ENCODE assay signal across 1 cellular context in the genomic region with DNA sequence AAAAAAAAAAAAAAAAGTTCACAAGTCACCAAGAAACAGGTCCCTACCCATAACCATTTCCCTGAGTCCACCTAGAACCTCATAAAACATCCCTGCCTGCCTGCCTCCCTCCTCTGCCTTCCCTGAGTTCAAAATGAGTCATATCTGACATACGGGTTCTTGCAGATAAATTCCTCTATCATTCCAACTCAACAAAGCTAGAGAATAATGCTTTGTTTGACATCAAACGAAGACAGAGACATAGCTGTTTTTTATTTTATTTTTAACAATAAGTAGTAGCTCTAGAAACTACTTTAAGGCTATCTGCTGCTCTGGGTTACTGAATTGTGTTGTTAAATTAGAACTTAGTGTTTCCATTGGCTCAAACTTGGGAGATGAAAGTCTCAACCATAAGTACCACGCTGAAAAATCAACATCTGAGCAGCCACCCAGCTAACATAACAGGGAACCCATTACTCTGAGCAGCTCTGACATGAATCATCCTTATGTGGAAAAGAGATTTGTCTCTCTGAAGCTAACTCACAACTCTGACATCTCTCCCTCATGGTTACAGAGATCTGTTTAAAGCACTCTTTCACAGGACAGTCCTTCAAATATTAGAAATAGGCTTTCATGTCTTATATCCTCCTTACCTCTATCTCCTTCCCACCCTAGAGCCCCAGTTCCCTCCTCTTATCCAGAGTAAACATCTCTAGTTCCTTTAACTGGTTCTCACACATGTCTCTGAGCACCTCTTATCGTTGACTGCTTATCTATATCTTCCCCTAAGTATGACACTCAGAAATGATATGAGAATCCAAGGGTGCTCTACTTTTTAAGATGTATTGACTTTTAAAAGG.
TF ChIP-seq lines count a peak whose summit lies in the region.

No MANE protein-coding gene starts in this region.

TF ChIP-seq in K562, 482 proteins besides CTCF, POLR2A, EP300 and RAD21 (continued from another document and continues in another):
- TF ChIP-seq BRF2 (IDR thresholded peaks at IDR 0.05; ENCODE audit: borderline replicate concordance, insufficient read depth, insufficient read length): no peak
- no peak; the same call in 1 of the 2 replicates for TF ChIP-seq SPI1 (IDR thresholded peaks at IDR 0.05; ENCODE audit: borderline replicate concordance, low read depth, low read length)
- peak; percentile 77 for TF ChIP-seq SOX6 (IDR thresholded peaks at IDR 0.05)
- TF ChIP-seq HMGXB4 (CRISPR knock-in tag; IDR thresholded peaks at IDR 0.05): no peak
- TF ChIP-seq, protein P1, sequence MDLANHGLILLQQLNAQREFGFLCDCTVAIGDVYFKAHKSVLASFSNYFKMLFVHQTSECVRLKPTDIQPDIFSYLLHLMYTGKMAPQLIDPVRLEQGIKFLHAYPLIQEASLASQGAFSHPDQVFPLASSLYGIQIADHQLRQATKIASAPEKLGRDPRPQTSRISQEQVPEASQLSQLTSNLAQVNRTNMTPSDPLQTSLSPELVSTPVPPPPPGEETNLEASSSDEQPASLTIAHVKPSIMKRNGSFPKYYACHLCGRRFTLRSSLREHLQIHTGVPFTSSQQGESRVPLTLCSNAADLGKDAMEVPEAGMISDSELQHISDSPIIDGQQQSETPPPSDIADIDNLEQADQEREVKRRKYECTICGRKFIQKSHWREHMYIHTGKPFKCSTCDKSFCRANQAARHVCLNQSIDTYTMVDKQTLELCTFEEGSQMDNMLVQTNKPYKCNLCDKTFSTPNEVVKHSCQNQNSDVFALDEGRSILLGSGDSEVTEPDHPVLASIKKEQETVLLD (IDR thresholded peaks at IDR 0.05): peak; percentile 75; the same call in 1 of the 2 replicates
- no peak for TF ChIP-seq ZBTB17 (CRISPR knock-in tag; IDR thresholded peaks at IDR 0.05)
- no peak for TF ChIP-seq IRF2 (CRISPR knock-in tag; IDR thresholded peaks at IDR 0.05)
- no peak for TF ChIP-seq EHMT2 (IDR thresholded peaks at IDR 0.05)
- peak; percentile 97 for TF ChIP-seq DPF2 (IDR thresholded peaks at IDR 0.05)
- peak; percentile 64 to 66; a peak in 2 of 4 replicates for TF ChIP-seq FOXK2 (conservative IDR thresholded peaks at IDR 0.05 in 1 of 2, IDR thresholded peaks at IDR 0.05 in 1 of 2; ENCODE audit: low read depth in 2 of 2)
- TF ChIP-seq HDAC3 (IDR thresholded peaks at IDR 0.05; ENCODE audit: borderline replicate concordance, partially characterized antibody): peak; percentile 8
- TF ChIP-seq CHD4 (IDR thresholded peaks at IDR 0.05; ENCODE audit: insufficient read depth, insufficient replicate concordance, low read depth, low read length, poor library complexity, severe bottlenecking): no peak
- TF ChIP-seq ILF3 (IDR thresholded peaks at IDR 0.05; ENCODE audit: borderline replicate concordance): no peak
- no peak for TF ChIP-seq RBM39 (optimal IDR thresholded peaks at IDR 0.05; ENCODE audit: low read depth, low read length)
- no peak for TF ChIP-seq ZBTB12 (CRISPR knock-in tag; IDR thresholded peaks at IDR 0.05)
- TF ChIP-seq ESRRB (CRISPR knock-in tag; IDR thresholded peaks at IDR 0.05; ENCODE audit: borderline replicate concordance): no peak
- TF ChIP-seq SAFB (IDR thresholded peaks at IDR 0.05; ENCODE audit: borderline replicate concordance, low read depth, low read length): no peak
- TF ChIP-seq SMARCC2 (IDR thresholded peaks at IDR 0.05; ENCODE audit: low read depth): peak; percentile 94
- TF ChIP-seq KAT2B (IDR thresholded peaks at IDR 0.05; ENCODE audit: low read depth, low read length): no peak
- TF ChIP-seq TSC22D4 (tag; IDR thresholded peaks at IDR 0.05): no peak
- TF ChIP-seq EWSR1 (IDR thresholded peaks at IDR 0.05; ENCODE audit: borderline replicate concordance, low read depth, partially characterized antibody): no peak
- TF ChIP-seq TCF7L2 (IDR thresholded peaks at IDR 0.05; ENCODE audit: low read depth, low read length): no peak
- TF ChIP-seq ZBTB7A (IDR thresholded peaks at IDR 0.05; ENCODE audit: borderline replicate concordance, control insufficient read depth, low read depth, low read length): no peak
- no peak for TF ChIP-seq MXD1 (CRISPR knock-in tag; IDR thresholded peaks at IDR 0.05; ENCODE audit: borderline replicate concordance, poor library complexity, severe bottlenecking)
- TF ChIP-seq MAFG (tag; conservative IDR thresholded peaks at IDR 0.05): no peak
- 0 out of 3 replicates have a peak, but pooled peaks of 1 of the 2 experiments have one; percentile 11 for TF ChIP-seq CBX3 (IDR thresholded peaks at IDR 0.05; ENCODE audit: borderline replicate concordance in 1 of 2, low read length in 2 of 2)
- no peak for TF ChIP-seq SRSF1 (IDR thresholded peaks at IDR 0.05; ENCODE audit: low read depth, low read length)
- TF ChIP-seq ZNF274 (IDR thresholded peaks at IDR 0.05; ENCODE audit: borderline replicate concordance, low read depth, low read length): no peak
- TF ChIP-seq, protein P2, sequence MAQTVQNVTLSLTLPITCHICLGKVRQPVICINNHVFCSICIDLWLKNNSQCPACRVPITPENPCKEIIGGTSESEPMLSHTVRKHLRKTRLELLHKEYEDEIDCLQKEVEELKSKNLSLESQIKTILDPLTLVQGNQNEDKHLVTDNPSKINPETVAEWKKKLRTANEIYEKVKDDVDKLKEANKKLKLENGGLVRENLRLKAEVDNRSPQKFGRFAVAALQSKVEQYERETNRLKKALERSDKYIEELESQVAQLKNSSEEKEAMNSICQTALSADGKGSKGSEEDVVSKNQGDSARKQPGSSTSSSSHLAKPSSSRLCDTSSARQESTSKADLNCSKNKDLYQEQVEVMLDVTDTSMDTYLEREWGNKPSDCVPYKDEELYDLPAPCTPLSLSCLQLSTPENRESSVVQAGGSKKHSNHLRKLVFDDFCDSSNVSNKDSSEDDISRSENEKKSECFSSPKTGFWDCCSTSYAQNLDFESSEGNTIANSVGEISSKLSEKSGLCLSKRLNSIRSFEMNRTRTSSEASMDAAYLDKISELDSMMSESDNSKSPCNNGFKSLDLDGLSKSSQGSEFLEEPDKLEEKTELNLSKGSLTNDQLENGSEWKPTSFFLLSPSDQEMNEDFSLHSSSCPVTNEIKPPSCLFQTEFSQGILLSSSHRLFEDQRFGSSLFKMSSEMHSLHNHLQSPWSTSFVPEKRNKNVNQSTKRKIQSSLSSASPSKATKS (CRISPR knock-in tag; IDR thresholded peaks at IDR 0.05): no peak
- TF ChIP-seq KDM4B (IDR thresholded peaks at IDR 0.05; ENCODE audit: borderline replicate concordance in 2 of 2, low read depth in 1 of 2): no peak
- no peak for TF ChIP-seq ARHGAP35 (IDR thresholded peaks at IDR 0.05; ENCODE audit: partially characterized antibody)
- no peak for TF ChIP-seq ASH1L (IDR thresholded peaks at IDR 0.05; ENCODE audit: borderline replicate concordance, low read depth, partially characterized antibody)
- no peak for TF ChIP-seq GTF3C2 (IDR thresholded peaks at IDR 0.05; ENCODE audit: borderline replicate concordance, extremely low read depth, insufficient read length)
- TF ChIP-seq ZNF589 (CRISPR knock-in tag; IDR thresholded peaks at IDR 0.05; ENCODE audit: low read depth): no peak
- TF ChIP-seq NR2C1 (IDR thresholded peaks at IDR 0.05): no peak
- no peak for TF ChIP-seq NR2C1 (tag; IDR thresholded peaks at IDR 0.05)
- no peak for TF ChIP-seq SNIP1 (IDR thresholded peaks at IDR 0.05; ENCODE audit: low read depth)
- TF ChIP-seq KDM5B (IDR thresholded peaks at IDR 0.05; ENCODE audit: insufficient replicate concordance, low read depth, low read length): no peak
- no peak for TF ChIP-seq STAG1 (CRISPR knock-in tag; IDR thresholded peaks at IDR 0.05; ENCODE audit: borderline replicate concordance)
- no peak for TF ChIP-seq ZNF140 (CRISPR knock-in tag; IDR thresholded peaks at IDR 0.05)
- TF ChIP-seq SRSF9 (IDR thresholded peaks at IDR 0.05; ENCODE audit: borderline replicate concordance, low read depth, low read length): no peak
- no peak; the same call in 1 of the 2 replicates for TF ChIP-seq NCOA1 (IDR thresholded peaks at IDR 0.05; ENCODE audit: low read depth)
- no peak for TF ChIP-seq TAF7 (tag; IDR thresholded peaks at IDR 0.05)
- no peak for TF ChIP-seq TAF9B (IDR thresholded peaks at IDR 0.05; ENCODE audit: partially characterized antibody)
- TF ChIP-seq FOXA3 (CRISPR knock-in tag; conservative IDR thresholded peaks at IDR 0.05 in 1 of 2, IDR thresholded peaks at IDR 0.05 in 1 of 2): peak in 1 of 2 experiments; percentile 12; a peak in 2 of 4 replicates
- TF ChIP-seq, protein P3, sequence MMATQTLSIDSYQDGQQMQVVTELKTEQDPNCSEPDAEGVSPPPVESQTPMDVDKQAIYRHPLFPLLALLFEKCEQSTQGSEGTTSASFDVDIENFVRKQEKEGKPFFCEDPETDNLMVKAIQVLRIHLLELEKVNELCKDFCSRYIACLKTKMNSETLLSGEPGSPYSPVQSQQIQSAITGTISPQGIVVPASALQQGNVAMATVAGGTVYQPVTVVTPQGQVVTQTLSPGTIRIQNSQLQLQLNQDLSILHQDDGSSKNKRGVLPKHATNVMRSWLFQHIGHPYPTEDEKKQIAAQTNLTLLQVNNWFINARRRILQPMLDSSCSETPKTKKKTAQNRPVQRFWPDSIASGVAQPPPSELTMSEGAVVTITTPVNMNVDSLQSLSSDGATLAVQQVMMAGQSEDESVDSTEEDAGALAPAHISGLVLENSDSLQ (IDR thresholded peaks at IDR 0.05): peak; percentile 68
- TF ChIP-seq EZH2 (IDR thresholded peaks at IDR 0.05; ENCODE audit: borderline replicate concordance, low read depth, low read length): no peak
- TF ChIP-seq NELFE (IDR thresholded peaks at IDR 0.05; ENCODE audit: insufficient read depth, insufficient read length): no peak
- TF ChIP-seq ZNF384 (IDR thresholded peaks at IDR 0.05; ENCODE audit: low read depth, low read length): 0 out of 2 replicates have a peak, but pooled peaks have one; percentile 3
- TF ChIP-seq PREB (CRISPR knock-in tag; IDR thresholded peaks at IDR 0.05): no peak
- TF ChIP-seq LEF1 (IDR thresholded peaks at IDR 0.05): peak; percentile 84
